Comparison of ENCODE assay signal across 1 cellular context in genomic region chr1:40668769-40669525, GRCh38.
A peak's percentile ranks its signal among the peaks of the same experiment; 100 is the strongest.
TF ChIP-seq lines count a peak whose summit lies in the region.

No MANE protein-coding gene starts in this region.

TF ChIP-seq in HepG2, 621 proteins besides CTCF, POLR2A, EP300 and RAD21 (continued from another document):
- 0 out of 2 replicates have a peak, but pooled peaks have one; percentile 22 for TF ChIP-seq ZGPAT (CRISPR knock-in tag; IDR thresholded peaks at IDR 0.05)
- peak; percentile 21 for TF ChIP-seq YY1 (IDR thresholded peaks at IDR 0.05; ENCODE audit: insufficient read depth, insufficient replicate concordance, low read depth, low read length)
- no peak for TF ChIP-seq FOXA3 (CRISPR knock-in tag; IDR thresholded peaks at IDR 0.05)
- TF ChIP-seq GATAD2A (CRISPR knock-in tag; IDR thresholded peaks at IDR 0.05) = peak; percentile 47; the same call in 1 of the 2 replicates
- peak; percentile 50 for TF ChIP-seq TEAD3 (CRISPR knock-in tag; optimal IDR thresholded peaks at IDR 0.05; ENCODE audit: borderline replicate concordance)
- no peak for TF ChIP-seq ZNF496 (CRISPR knock-in tag; IDR thresholded peaks at IDR 0.05; ENCODE audit: insufficient replicate concordance)
- TF ChIP-seq HMGXB4 (CRISPR knock-in tag; IDR thresholded peaks at IDR 0.05; ENCODE audit: borderline replicate concordance in 1 of 2, low read depth in 1 of 2) = 0 out of 4 replicates have a peak, but pooled peaks of 1 of the 2 experiments have one; percentile 45
- TF ChIP-seq ZBED4 (CRISPR knock-in tag; IDR thresholded peaks at IDR 0.05; ENCODE audit: borderline replicate concordance) = 0 out of 2 replicates have a peak, but pooled peaks have one; percentile 36
- TF ChIP-seq ZNF556 (CRISPR knock-in tag; IDR thresholded peaks at IDR 0.05; ENCODE audit: borderline replicate concordance) = no peak
- TF ChIP-seq IRF2 (CRISPR knock-in tag; IDR thresholded peaks at IDR 0.05) = 0 out of 2 replicates have a peak, but pooled peaks have one; percentile 33
- no peak for TF ChIP-seq KMT2A (CRISPR knock-in tag; IDR thresholded peaks at IDR 0.05)
- TF ChIP-seq RXRB (CRISPR knock-in tag; IDR thresholded peaks at IDR 0.05; ENCODE audit: borderline replicate concordance) = peak; percentile 11; the same call in 1 of the 2 replicates
- TF ChIP-seq ZNF564 (CRISPR knock-in tag; IDR thresholded peaks at IDR 0.05) = peak; percentile 65; the same call in 1 of the 2 replicates
- TF ChIP-seq ZNF580 (CRISPR knock-in tag; IDR thresholded peaks at IDR 0.05; ENCODE audit: borderline replicate concordance, low read depth) = peak; percentile 48; the same call in 1 of the 2 replicates
- TF ChIP-seq HNRNPLL (IDR thresholded peaks at IDR 0.05; ENCODE audit: low read depth, low read length, poor library complexity, severe bottlenecking) = peak; percentile 24
- TF ChIP-seq KLF16 (CRISPR knock-in tag; IDR thresholded peaks at IDR 0.05) = peak in 1 of 2 experiments; percentile 64; a peak in 1 of 4 replicates
- TF ChIP-seq RCOR2 (CRISPR knock-in tag; IDR thresholded peaks at IDR 0.05) = no peak
- TF ChIP-seq MIER3 (CRISPR knock-in tag; IDR thresholded peaks at IDR 0.05; ENCODE audit: borderline replicate concordance) = 0 out of 2 replicates have a peak, but pooled peaks have one; percentile 21
- TF ChIP-seq IKZF5 (CRISPR knock-in tag; IDR thresholded peaks at IDR 0.05) = peak; percentile 35; the same call in 1 of the 2 replicates
- TF ChIP-seq KDM2A (CRISPR knock-in tag; IDR thresholded peaks at IDR 0.05; ENCODE audit: borderline replicate concordance, low read depth) = peak; percentile 34; the same call in 1 of the 2 replicates
- no peak for TF ChIP-seq POLR2G (IDR thresholded peaks at IDR 0.05; ENCODE audit: low read depth, low read length)
- 0 out of 2 replicates have a peak, but pooled peaks have one; percentile 13 for TF ChIP-seq SAP130 (CRISPR knock-in tag; IDR thresholded peaks at IDR 0.05; ENCODE audit: low read depth)
- 0 out of 2 replicates have a peak, but pooled peaks have one; percentile 25 for TF ChIP-seq NCOA2 (CRISPR knock-in tag; IDR thresholded peaks at IDR 0.05)
- TF ChIP-seq ERF (CRISPR knock-in tag; IDR thresholded peaks at IDR 0.05) = 0 out of 2 replicates have a peak, but pooled peaks have one; percentile 20
- TF ChIP-seq KAT2B (IDR thresholded peaks at IDR 0.05; ENCODE audit: borderline replicate concordance, low read depth, low read length) = no peak
- TF ChIP-seq ZNF687 (CRISPR knock-in tag; IDR thresholded peaks at IDR 0.05) = peak; percentile 59
- TF ChIP-seq ARNT2 (CRISPR knock-in tag; IDR thresholded peaks at IDR 0.05; ENCODE audit: low read depth) = no peak
- TF ChIP-seq SRSF1 (optimal IDR thresholded peaks at IDR 0.05; ENCODE audit: low read depth, low read length) = no peak
- peak; percentile 48 for TF ChIP-seq XRCC5 (optimal IDR thresholded peaks at IDR 0.05; ENCODE audit: low read length)
- peak; percentile 83 for TF ChIP-seq SMC3 (IDR thresholded peaks at IDR 0.05; ENCODE audit: low read length)
- 0 out of 2 replicates have a peak, but pooled peaks have one; percentile 14 for TF ChIP-seq THRA (CRISPR knock-in tag; IDR thresholded peaks at IDR 0.05; ENCODE audit: borderline replicate concordance)
- peak; percentile 80 for TF ChIP-seq STAG1 (CRISPR knock-in tag; IDR thresholded peaks at IDR 0.05)
- peak; percentile 16; the same call in 1 of the 2 replicates for TF ChIP-seq ELF1 (CRISPR knock-in tag; IDR thresholded peaks at IDR 0.05)
